ENCODE assay signal across 8 cellular contexts in genomic region chr14:46344327-46344937, GRCh38.
DNase-seq lines count a peak whose midpoint lies in the region; ATAC-seq and TF ChIP-seq lines count a peak whose summit lies in the region.

No MANE protein-coding gene starts in this region.

- no peak overlapping the region for H3K4me3 ChIP-seq in vagina
- no peak overlapping the region for H3K4me3 ChIP-seq in effector memory CD4-positive, alpha-beta T cell (ENCODE audit: insufficient read depth, low read depth, low read length, poor library complexity, severe bottlenecking)

- no peaks in the 10 kb centered on the region for H3K27me3 Mint-ChIP-seq in activated CD4-positive, alpha-beta memory T cell treated with anti-CD3 and anti-CD28 coated beads for 36 hours

- peaks cover 19% of the 10 kb centered on the region for H3K9me3 Mint-ChIP-seq in activated CD4-positive, alpha-beta memory T cell treated with anti-CD3 and anti-CD28 coated beads for 36 hours

- DNase-seq in NCI-H510A treated with DMSO at 0.1 percent for 48 hours (lab: John Stamatoyannopoulos, UW), result peak; percentile 3
- DNase-seq in NCI-H510A (lab: John Stamatoyannopoulos, UW), result no peak
- DNase-seq in OCI-M1 (lab: John Stamatoyannopoulos, UW), result peak; percentile 73
- peak; percentile 44 for DNase-seq in foreskin melanocyte
- no peak for DNase-seq in activated CD4-positive, alpha-beta memory T cell treated with anti-CD3 and anti-CD28 coated beads for 36 hours
- DNase-seq in vagina (ENCODE audit: extremely low spot score in 2 of 2), result no peak
- DNase-seq in effector memory CD4-positive, alpha-beta T cell, result no peak

- H3K36me3 Mint-ChIP-seq in activated CD4-positive, alpha-beta memory T cell treated with anti-CD3 and anti-CD28 coated beads for 36 hours, result no peaks in the 10 kb centered on the region

- POLR2A ChIA-PET in activated CD4-positive, alpha-beta memory T cell treated with anti-CD3 and anti-CD28 coated beads for 36 hours (lab: Charles Lee), result no interaction called here

- no peak overlapping the region for H3K27ac Mint-ChIP-seq in activated CD4-positive, alpha-beta memory T cell treated with anti-CD3 and anti-CD28 coated beads for 36 hours

- no peaks in the 10 kb centered on the region for H3K4me1 Mint-ChIP-seq in activated CD4-positive, alpha-beta memory T cell treated with anti-CD3 and anti-CD28 coated beads for 36 hours (ENCODE audit: low read depth)

- H3K36me3 ChIP-seq in vagina, result no peaks in the 10 kb centered on the region
- H3K36me3 ChIP-seq in effector memory CD4-positive, alpha-beta T cell (ENCODE audit: control insufficient read depth, insufficient read depth, low read length), result no peaks in the 10 kb centered on the region

- H3K4me1 ChIP-seq in vagina, result no peaks in the 10 kb centered on the region
- H3K4me1 ChIP-seq in effector memory CD4-positive, alpha-beta T cell (ENCODE audit: control insufficient read depth, insufficient read depth, low read length, poor library complexity, severe bottlenecking), result no peaks in the 10 kb centered on the region

- H3K9me3 ChIP-seq in vagina, result no peaks in the 10 kb centered on the region
- no peaks in the 10 kb centered on the region for H3K9me3 ChIP-seq in effector memory CD4-positive, alpha-beta T cell (ENCODE audit: control insufficient read depth, low read length)

- no peak overlapping the region for H3K4me3 Mint-ChIP-seq in activated CD4-positive, alpha-beta memory T cell treated with anti-CD3 and anti-CD28 coated beads for 36 hours

- no peaks in the 10 kb centered on the region for H3K27me3 ChIP-seq in vagina
- no peaks in the 10 kb centered on the region for H3K27me3 ChIP-seq in effector memory CD4-positive, alpha-beta T cell (replicated peaks; ENCODE audit: control insufficient read depth, insufficient read depth, low read length, poor library complexity, severe bottlenecking)

- TF ChIP-seq CTCF in vagina (IDR thresholded peaks at IDR 0.05), result no peak

- CTCF ChIA-PET in activated CD4-positive, alpha-beta memory T cell treated with anti-CD3 and anti-CD28 coated beads for 36 hours (lab: Charles Lee), result no interaction called here

- intact Hi-C loops in activated CD4-positive, alpha-beta memory T cell treated with anti-CD3 and anti-CD28 coated beads for 36 hours (cut with micrococcal nuclease), result no loop called here
- intact Hi-C loops in vagina (cut with DNase I), result no loop called here

- H3K27ac ChIP-seq in vagina, result no peak overlapping the region
- H3K27ac ChIP-seq in effector memory CD4-positive, alpha-beta T cell (ENCODE audit: insufficient read depth, low read length, poor library complexity, severe bottlenecking), result no peak overlapping the region

- ATAC-seq in HG03280 (IDR thresholded peaks at IDR 0.05; ENCODE audit: unreplicated experiment), result peak; percentile 74

- no peak for TF ChIP-seq POLR2A in vagina (IDR thresholded peaks at IDR 0.05)

Comparison
In these comparisons a context has a peak if more than half of its experiments do, and no peak if none do; other contexts are left out.
1. DNase-seq: peak in NCI-H510A treated with DMSO at 0.1 percent for 48 hours (single experiment), OCI-M1 (single experiment) and foreskin melanocyte (single experiment); none in NCI-H510A (single experiment), activated CD4-positive, alpha-beta memory T cell treated with anti-CD3 and anti-CD28 coated beads for 36 hours (single experiment), vagina (0 of 2) and effector memory CD4-positive, alpha-beta T cell (0 of 3).